In genomic region chr4:7421356-7422097, GRCh38 we compare ENCODE assay signal across 28 cellular contexts. TPM values are rescaled to one million over a fixed set of nuclear protein-coding genes. Genes with fewer than 3 reads are reported as not detected.
DNase-seq lines count a peak whose midpoint lies in the region; ATAC-seq and TF ChIP-seq lines count a peak whose summit lies in the region.
"Had no signal": no experiment of that assay in that cellular context is flagged by ENCODE, and none has a peak within 500 bp of the region (broad histone marks: within the 10 kb centered on the region; RNA-seq: fewer than 3 reads in every experiment).

No MANE protein-coding gene starts in this region.

- CTCF ChIA-PET in activated CD8-positive, alpha-beta memory T cell treated with anti-CD3 and anti-CD28 coated beads, Interleukin-2, amount 10 ng/mL, durations not matched to agents 7 days and 5 days (lab: Charles Lee): no interaction called here

- H3K4me1 ChIP-seq in BE2C (no peaks in the 10 kb centered on the region), osteoblast (ENCODE audit: insufficient read depth, low read length) (no peaks in the 10 kb centered on the region)
- H3K4me1 ChIP-seq: tibial artery had no signal

- ATAC-seq in activated CD8-positive, alpha-beta memory T cell treated with anti-CD3 and anti-CD28 coated beads, Interleukin-2, amount 10 ng/mL, durations not matched to agents 7 days and 5 days: no peak
- no peak for ATAC-seq in HG02763 (IDR thresholded peaks at IDR 0.05; ENCODE audit: unreplicated experiment)
- ATAC-seq: activated naive CD8-positive, alpha-beta T cell treated with anti-CD3 and anti-CD28 coated beads, Interleukin-2, amount 50 U/mL, for 24 hours; CD8-positive, alpha-beta T cell had no signal

- TF ChIP-seq CTCF in BE2C (IDR thresholded peaks at IDR 0.05; ENCODE audit: low read depth, low read length) (no peak), coronary artery (IDR thresholded peaks at IDR 0.05) (no peak), osteoblast (IDR thresholded peaks at IDR 0.05; ENCODE audit: extremely low read depth, low read depth, low read length) (no peak)

- peaks cover 4% of the 10 kb centered on the region for H3K9me3 Mint-ChIP-seq in activated CD8-positive, alpha-beta memory T cell treated with anti-CD3 and anti-CD28 coated beads, Interleukin-2, amount 10 ng/mL, durations not matched to agents 7 days and 5 days (ENCODE audit: low read depth)
- H3K9me3 Mint-ChIP-seq: activated T-helper 2 cell treated with anti-CD3 and anti-CD28 coated beads, Interferon-gamma antibody, Interleukin-2, Interleukin-4, amounts not matched to agents 10 μg/mL and 5 μg/mL and 100 μg/mL, durations not matched to agents 14 hours and 24 hours and 36 hours; central memory CD8-positive, alpha-beta T cell had no signal

- no peaks in the 10 kb centered on the region for H4K20me1 ChIP-seq in osteoblast (ENCODE audit: insufficient read depth, low read length)

- H3K9me3 ChIP-seq in BE2C (no peaks in the 10 kb centered on the region; the same call in 1 of the 2 replicates), osteoblast (ENCODE audit: low read depth, low read length) (peaks cover 4% of the 10 kb centered on the region)
- H3K9me3 ChIP-seq: tibial artery had no signal

- no peaks in the 10 kb centered on the region for H3K79me2 ChIP-seq in osteoblast (ENCODE audit: insufficient read depth, low read length)

- H3K4me3 ChIP-seq in BE2C (ENCODE audit: low read depth, low read length): no peak overlapping the region
- H3K4me3 ChIP-seq in coronary artery: no peak overlapping the region
- H3K4me3 ChIP-seq in osteoblast (ENCODE audit: insufficient read depth, low read length): no peak overlapping the region
- H3K4me3 ChIP-seq: dorsolateral prefrontal cortex, lung, skin epidermis, tibial artery had no signal

- no peaks in the 10 kb centered on the region for H3K36me3 Mint-ChIP-seq in activated CD8-positive, alpha-beta memory T cell treated with anti-CD3 and anti-CD28 coated beads, Interleukin-2, amount 10 ng/mL, durations not matched to agents 7 days and 5 days
- H3K36me3 Mint-ChIP-seq: CD8-positive, alpha-beta T cell had no signal

- no peak overlapping the region for H3K27ac Mint-ChIP-seq in activated CD8-positive, alpha-beta memory T cell treated with anti-CD3 and anti-CD28 coated beads, Interleukin-2, amount 10 ng/mL, durations not matched to agents 7 days and 5 days
- H3K27ac Mint-ChIP-seq: activated naive CD8-positive, alpha-beta T cell treated with anti-CD3 and anti-CD28 coated beads, Interleukin-2, amount 50 U/mL, for 24 hours; activated T-helper 2 cell treated with anti-CD3 and anti-CD28 coated beads, Interferon-gamma antibody, Interleukin-2, Interleukin-4, amounts not matched to agents 10 μg/mL and 5 μg/mL and 100 μg/mL, durations not matched to agents 14 hours and 24 hours and 36 hours; CD8-positive, alpha-beta T cell; T-helper 1 cell treated with Interleukin-12 subunit alpha and Interleukin-12 subunit beta and Interleukin-4 antibody, amounts not matched to agents 30 μg/mL and 1 μg/mL, for 36 hours had no signal

- H3K4me1 Mint-ChIP-seq in activated CD8-positive, alpha-beta memory T cell treated with anti-CD3 and anti-CD28 coated beads, Interleukin-2, amount 10 ng/mL, durations not matched to agents 7 days and 5 days: no peaks in the 10 kb centered on the region
- H3K4me1 Mint-ChIP-seq: activated naive CD8-positive, alpha-beta T cell treated with anti-CD3 and anti-CD28 coated beads, Interleukin-2, amount 50 U/mL, for 24 hours; central memory CD8-positive, alpha-beta T cell; neural crest cell; stimulated activated naive CD8-positive, alpha-beta T cell treated with anti-CD3 and anti-CD28 coated beads, Interleukin-15, amount 100 ng/mL, for 72 hours had no signal

- H3K27me3 Mint-ChIP-seq in activated CD8-positive, alpha-beta memory T cell treated with anti-CD3 and anti-CD28 coated beads, Interleukin-2, amount 10 ng/mL, durations not matched to agents 7 days and 5 days: no peaks in the 10 kb centered on the region
- H3K27me3 Mint-ChIP-seq: activated naive CD8-positive, alpha-beta T cell treated with anti-CD3 and anti-CD28 coated beads, Interleukin-2, amount 50 U/mL, for 24 hours had no signal

- H3K27ac ChIP-seq in coronary artery (no peak overlapping the region), osteoblast (ENCODE audit: low read depth, low read length) (no peak overlapping the region)
- H3K27ac ChIP-seq: dorsolateral prefrontal cortex, skin epidermis, tibial artery had no signal

- H3K27me3 ChIP-seq in BE2C (no peaks in the 10 kb centered on the region), osteoblast (ENCODE audit: insufficient read depth, low read length) (no peaks in the 10 kb centered on the region)
- H3K27me3 ChIP-seq: dorsolateral prefrontal cortex, tibial artery had no signal

- H3K4me3 Mint-ChIP-seq in activated CD8-positive, alpha-beta memory T cell treated with anti-CD3 and anti-CD28 coated beads, Interleukin-2, amount 10 ng/mL, durations not matched to agents 7 days and 5 days: no peak overlapping the region
- H3K4me3 Mint-ChIP-seq: activated naive CD8-positive, alpha-beta T cell treated with anti-CD3 and anti-CD28 coated beads, Interleukin-2, amount 50 U/mL, for 24 hours; CD8-positive, alpha-beta T cell; central memory CD8-positive, alpha-beta T cell; neural crest cell; stimulated activated naive CD8-positive, alpha-beta T cell treated with anti-CD3 and anti-CD28 coated beads, Interleukin-15, amount 100 ng/mL, for 72 hours; T-helper 1 cell treated with Interleukin-12 subunit alpha and Interleukin-12 subunit beta and Interleukin-4 antibody, amounts not matched to agents 30 μg/mL and 1 μg/mL, for 36 hours had no signal

- peak; percentile 9 for DNase-seq in activated CD8-positive, alpha-beta memory T cell treated with anti-CD3 and anti-CD28 coated beads, Interleukin-2, amount 50 U/mL, for 4 hours
- DNase-seq in activated CD8-positive, alpha-beta memory T cell treated with anti-CD3 and anti-CD28 coated beads, Interleukin-2, amount 10 ng/mL, durations not matched to agents 7 days and 5 days: no peak
- DNase-seq in BE2C: peak; percentile 1
- peak; percentile 61 for DNase-seq in coronary artery (ENCODE audit: low spot score)
- peak; percentile 69 for DNase-seq in osteoblast (ENCODE audit: insufficient read length, low spot score, missing footprints)
- DNase-seq in SW480 (ENCODE audit: low spot score): no peak
- no peak for DNase-seq in stimulated activated CD4-positive, alpha-beta T cell treated with anti-CD3 and anti-CD28 coated beads, Interleukin-4, amount 100 ng/mL, for 4 hours
- DNase-seq: activated CD4-positive, alpha-beta T cell treated with anti-CD3 and anti-CD28 coated beads for 4 hours; activated naive CD8-positive, alpha-beta T cell treated with anti-CD3 and anti-CD28 coated beads, Interleukin-2, amount 50 U/mL, for 24 hours; NCI-H146; NCI-H446; NCI-H82; stimulated activated CD8-positive, alpha-beta memory T cell treated with anti-CD3 and anti-CD28 coated beads, Interleukin-4, amount 100 ng/mL, for 48 hours had no signal

- no peaks in the 10 kb centered on the region for H3K36me3 ChIP-seq in BE2C
- H3K36me3 ChIP-seq in osteoblast (ENCODE audit: insufficient read depth, low read length): no peaks in the 10 kb centered on the region
- H3K36me3 ChIP-seq: tibial artery had no signal

- no peak overlapping the region for H2AFZ ChIP-seq in osteoblast (ENCODE audit: low read length)

- H3K4me2 ChIP-seq in osteoblast (ENCODE audit: insufficient read depth, low read length): no peak overlapping the region

RNA-seq across cellular contexts. Expression of gene PSAPL1, which starts 13.2 kb away (rescaled TPM):
- total RNA-seq in activated CD8-positive, alpha-beta memory T cell treated with anti-CD3 and anti-CD28 coated beads, Interleukin-2, amount 10 ng/mL, durations not matched to agents 7 days and 5 days: not detected
- polyA plus RNA-seq in BE2C (2012; ENCODE audit: insufficient read depth, insufficient read length, low read depth): not detected
- not detected in 2 replicates for total RNA-seq in osteoblast
- total RNA-seq: activated T-helper 2 cell treated with anti-CD3 and anti-CD28 coated beads, Interferon-gamma antibody, Interleukin-2, Interleukin-4, amounts not matched to agents 10 μg/mL and 5 μg/mL and 100 μg/mL, durations not matched to agents 14 hours and 24 hours and 36 hours; CD8-positive, alpha-beta T cell; dorsolateral prefrontal cortex; LHCN-M2; mucosa of gallbladder; neural crest cell; pulmonary artery endothelial cell; SK-MEL-5 had no signal

Comparison
In these comparisons a context has a peak if more than half of its experiments do, and no peak if none do; other contexts are left out.
1. DNase-seq: peak in activated CD8-positive, alpha-beta memory T cell treated with anti-CD3 and anti-CD28 coated beads, Interleukin-2, amount 50 U/mL, for 4 hours (single experiment), BE2C (single experiment), coronary artery (single experiment) and osteoblast (single experiment); none in activated CD8-positive, alpha-beta memory T cell treated with anti-CD3 and anti-CD28 coated beads, Interleukin-2, amount 10 ng/mL, durations not matched to agents 7 days and 5 days (single experiment), SW480 (single experiment) and stimulated activated CD4-positive, alpha-beta T cell treated with anti-CD3 and anti-CD28 coated beads, Interleukin-4, amount 100 ng/mL, for 4 hours (0 of 2).